ENCODE assay signal across 1 cellular context in genomic region chr2:35343135-35343534, GRCh38.
TF ChIP-seq lines count a peak whose summit lies in the region.

No MANE protein-coding gene starts in this region.

TF ChIP-seq in HepG2, 621 proteins besides CTCF, POLR2A, EP300 and RAD21 (continued from another document):
- TF ChIP-seq, protein P1, sequence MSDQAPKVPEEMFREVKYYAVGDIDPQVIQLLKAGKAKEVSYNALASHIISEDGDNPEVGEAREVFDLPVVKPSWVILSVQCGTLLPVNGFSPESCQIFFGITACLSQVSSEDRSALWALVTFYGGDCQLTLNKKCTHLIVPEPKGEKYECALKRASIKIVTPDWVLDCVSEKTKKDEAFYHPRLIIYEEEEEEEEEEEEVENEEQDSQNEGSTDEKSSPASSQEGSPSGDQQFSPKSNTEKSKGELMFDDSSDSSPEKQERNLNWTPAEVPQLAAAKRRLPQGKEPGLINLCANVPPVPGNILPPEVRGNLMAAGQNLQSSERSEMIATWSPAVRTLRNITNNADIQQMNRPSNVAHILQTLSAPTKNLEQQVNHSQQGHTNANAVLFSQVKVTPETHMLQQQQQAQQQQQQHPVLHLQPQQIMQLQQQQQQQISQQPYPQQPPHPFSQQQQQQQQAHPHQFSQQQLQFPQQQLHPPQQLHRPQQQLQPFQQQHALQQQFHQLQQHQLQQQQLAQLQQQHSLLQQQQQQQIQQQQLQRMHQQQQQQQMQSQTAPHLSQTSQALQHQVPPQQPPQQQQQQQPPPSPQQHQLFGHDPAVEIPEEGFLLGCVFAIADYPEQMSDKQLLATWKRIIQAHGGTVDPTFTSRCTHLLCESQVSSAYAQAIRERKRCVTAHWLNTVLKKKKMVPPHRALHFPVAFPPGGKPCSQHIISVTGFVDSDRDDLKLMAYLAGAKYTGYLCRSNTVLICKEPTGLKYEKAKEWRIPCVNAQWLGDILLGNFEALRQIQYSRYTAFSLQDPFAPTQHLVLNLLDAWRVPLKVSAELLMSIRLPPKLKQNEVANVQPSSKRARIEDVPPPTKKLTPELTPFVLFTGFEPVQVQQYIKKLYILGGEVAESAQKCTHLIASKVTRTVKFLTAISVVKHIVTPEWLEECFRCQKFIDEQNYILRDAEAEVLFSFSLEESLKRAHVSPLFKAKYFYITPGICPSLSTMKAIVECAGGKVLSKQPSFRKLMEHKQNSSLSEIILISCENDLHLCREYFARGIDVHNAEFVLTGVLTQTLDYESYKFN (CRISPR knock-in tag; conservative IDR thresholded peaks at IDR 0.05) = no peak
- no peak for TF ChIP-seq ZNF616 (CRISPR knock-in tag; IDR thresholded peaks at IDR 0.05; ENCODE audit: low read depth)
- no peak for TF ChIP-seq HMGA1 (CRISPR knock-in tag; conservative IDR thresholded peaks at IDR 0.05)
- TF ChIP-seq ZNF337 (CRISPR knock-in tag; IDR thresholded peaks at IDR 0.05; ENCODE audit: borderline replicate concordance, low read depth) = no peak
TF ChIP-seq in HepG2: peak in this region for 0.
